ENCODE assay signal across 34 cellular contexts in genomic region chr13:90099847-90100246, GRCh38.
"Had no signal": no experiment of that assay in that cellular context is flagged by ENCODE, and none has a peak within 500 bp of the region (broad histone marks: within the 10 kb centered on the region; RNA-seq: fewer than 3 reads in every experiment).

No MANE protein-coding gene starts in this region.

- H3K4me3 ChIP-seq: MG63 had no signal

- H3K27me3 ChIP-seq: MG63 had no signal

- H3K36me3 ChIP-seq: MG63 had no signal

- H3K9me3 ChIP-seq: MG63 had no signal

- DNase-seq: Karpas-422, Kasumi-1, MG63, MM.1S, MV-4-11, NCI-H1048, NCI-H1092, NCI-H1092 treated with DMSO at 0.1 percent for 48 hours, NCI-H1105, NCI-H1105 treated with DMSO at 0.1 percent for 48 hours, NCI-H1417, NCI-H1417 treated with DMSO at 0.1 percent for 48 hours, NCI-H1436, NCI-H1436 treated with DMSO at 0.1 percent for 48 hours, NCI-H146, NCI-H1694, NCI-H1694 treated with DMSO at 0.1 percent for 48 hours, NCI-H187, NCI-H187 treated with DMSO at 0.1 percent for 48 hours, NCI-H1930, NCI-H2029, NCI-H2029 treated with DMSO at 0.1 percent for 48 hours, NCI-H2081, NCI-H2081 treated with DMSO at 0.1 percent for 48 hours, NCI-H2107, NCI-H2171, NCI-H2171 treated with DMSO at 0.1 percent for 48 hours, NCI-H2227 treated with DMSO at 0.1 percent for 48 hours, NCI-H226, NCI-H345, NCI-H446, NCI-H446 treated with DMSO at 0.1 percent for 48 hours, NCI-H510A, NCI-H510A treated with DMSO at 0.1 percent for 48 hours had no signal
